ENCODE assay signal across 21 cellular contexts in the genomic region with DNA sequence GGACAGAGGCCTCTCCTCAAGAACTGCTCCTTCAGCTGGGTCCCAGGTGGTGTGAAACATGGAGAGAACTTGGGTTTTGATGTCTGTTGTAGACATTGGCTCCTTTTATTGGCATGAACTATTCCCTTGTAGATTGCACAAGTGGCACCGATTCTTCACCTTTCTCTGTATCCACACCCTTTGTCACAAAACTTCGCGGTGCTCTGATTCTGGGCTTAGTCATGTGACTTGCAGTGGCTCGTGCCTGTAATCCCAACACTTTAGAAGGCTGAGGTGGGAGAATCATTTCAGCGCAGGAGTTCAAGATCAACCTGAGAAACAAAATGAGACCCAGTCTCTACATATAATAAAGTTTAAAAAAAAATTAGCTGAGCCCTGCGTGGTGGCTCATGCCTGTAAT.
"Had no signal": no experiment of that assay in that cellular context is flagged by ENCODE, and none has a peak within 500 bp of the region (broad histone marks: within the 10 kb centered on the region; RNA-seq: fewer than 3 reads in every experiment).

No MANE protein-coding gene starts in this region.

- H3K27ac ChIP-seq: KMS-11, SJSA1, SK-N-MC had no signal

- H3K9me3 ChIP-seq: SJSA1 had no signal

- H3K27me3 ChIP-seq: SJSA1 had no signal

- H3K4me2 ChIP-seq: KMS-11 had no signal

- H3K36me3 ChIP-seq: SJSA1 had no signal

- ATAC-seq: HepG2 had no signal

- H3K4me3 ChIP-seq: SJSA1, SK-N-MC had no signal

- DNase-seq: IMR-90, Kasumi-1, MM.1S, NCI-H1092 treated with DMSO at 0.1 percent for 48 hours, NCI-H1436, NCI-H187, NCI-H2029, NCI-H2081 treated with DMSO at 0.1 percent for 48 hours, NCI-H2171, NCI-H226, NCI-H446, NCI-H510A, NCI-H69, NCI-H774, Right ventricle myocardium superior, RPMI8226, SIG-M5 had no signal
